In the genomic region with DNA sequence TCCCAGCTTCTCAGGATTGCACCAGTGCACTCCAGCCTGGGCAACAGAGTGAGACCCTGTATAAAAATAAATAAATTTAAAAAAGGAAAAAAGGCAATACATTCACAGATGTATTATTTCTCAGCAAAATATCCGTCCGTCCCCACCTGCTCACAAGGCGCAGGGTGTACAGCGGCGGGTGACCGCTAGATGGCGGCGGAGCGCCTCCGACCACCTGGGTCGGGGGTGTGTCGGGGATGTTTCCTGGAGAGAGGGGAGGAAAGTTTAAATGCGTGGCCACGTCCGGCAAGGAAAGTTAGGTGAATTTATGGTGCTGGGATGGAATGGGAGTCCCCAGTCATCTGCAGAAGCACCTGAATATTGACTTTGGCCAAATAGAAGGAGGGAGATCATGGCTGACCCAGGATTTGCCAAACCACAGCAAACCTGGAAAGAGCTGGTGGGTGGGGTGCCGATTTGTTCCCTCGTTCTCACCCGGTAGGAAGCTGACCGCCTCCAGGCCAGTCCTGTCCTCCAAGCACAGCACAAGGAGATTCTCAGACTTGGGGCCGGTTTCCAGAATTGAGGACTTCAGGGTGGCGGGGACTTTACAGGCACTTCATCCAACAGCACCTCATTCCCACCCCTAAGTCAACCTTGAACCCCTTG, we compare ENCODE assay signal across 8 cellular contexts.
DNase-seq lines count a peak whose midpoint lies in the region; ATAC-seq and TF ChIP-seq lines count a peak whose summit lies in the region.

No MANE protein-coding gene starts in this region.

- CTCF ChIA-PET in Panc1 (lab: Charles Lee) = interaction anchor here (0.6 to 1.1 kb wide), 4 partner anchors 9 to 338 kb away, joined by 3 to 6 read pairs (median 4); no protein-coding TSS in a partner anchor

- TF ChIP-seq CTCF in Panc1 (IDR thresholded peaks at IDR 0.05) = peak; percentile 99
- TF ChIP-seq CTCF in retinal pigment epithelial cell (conservative IDR thresholded peaks at IDR 0.05; ENCODE audit: low read depth, low read length) = peak; percentile 100

- H3K9ac ChIP-seq in BLaER1 treated with 17β-estradiol and CSF1 and Interleukin-3, amounts not matched to agents 10 nM and 100 nM = no peak overlapping the region

- no peak overlapping the region for H3K27ac ChIP-seq in BLaER1 treated with 17β-estradiol and CSF1 and Interleukin-3, amounts not matched to agents 10 nM and 100 nM
- H3K27ac ChIP-seq in Panc1 (ENCODE audit: low read length) = no peak overlapping the region

- intact Hi-C loops in Panc1 (cut with micrococcal nuclease; ENCODE audit: unreplicated experiment) = no loop called here
- intact Hi-C loops in head of caudate nucleus (cut with DNase I) = no loop called here

- peaks cover 0 to 4% (median 0%) of the 10 kb centered on the region in 11 experiments; a peak in 2 of 22 replicates for H4K20me1 ChIP-seq in BLaER1 treated with 17β-estradiol and CSF1 and Interleukin-3, amounts not matched to agents 10 nM and 100 nM

- POLR2A ChIA-PET in Panc1 (lab: Charles Lee) = interaction anchor here (0.6 kb wide), 1 partner anchor 64 kb away, joined by 6 read pairs; no protein-coding TSS in a partner anchor

- H3K4me1 ChIP-seq in BLaER1 treated with 17β-estradiol and CSF1 and Interleukin-3, amounts not matched to agents 10 nM and 100 nM = peaks cover 7 to 22% (median 13%) of the 10 kb centered on the region in 10 experiments
- 0 out of 2 replicates have a peak, but pooled peaks cover 3% of the 10 kb centered on the region for H3K4me1 ChIP-seq in Panc1 (ENCODE audit: control insufficient read depth, insufficient read depth, low read length)

- peak; percentile 78 for ATAC-seq in Panc1
- no peak for ATAC-seq in HG03378 (IDR thresholded peaks at IDR 0.05; ENCODE audit: unreplicated experiment)
- no peak for ATAC-seq in GM21619 (IDR thresholded peaks at IDR 0.05; ENCODE audit: unreplicated experiment)

- peak overlapping the region; percentile 27 to 64 (median 40); a peak in 17 of 22 replicates for H3K4me2 ChIP-seq in BLaER1 treated with 17β-estradiol and CSF1 and Interleukin-3, amounts not matched to agents 10 nM and 100 nM

- in situ Hi-C loops in Panc1 (cut with HindIII; ENCODE audit: low pct_unique_long_range_greater_than_20kb, low sequenced_read_pairs) = no loop called here

- no peaks in the 10 kb centered on the region for H3K36me3 ChIP-seq in BLaER1 treated with 17β-estradiol and CSF1 and Interleukin-3, amounts not matched to agents 10 nM and 100 nM
- no peaks in the 10 kb centered on the region for H3K36me3 ChIP-seq in Panc1 (ENCODE audit: control insufficient read depth, insufficient read depth, low read length)

- no peaks in the 10 kb centered on the region for H3K27me3 ChIP-seq in BLaER1 treated with 17β-estradiol and CSF1 and Interleukin-3, amounts not matched to agents 10 nM and 100 nM
- peaks cover 13% of the 10 kb centered on the region for H3K27me3 ChIP-seq in Panc1 (ENCODE audit: control insufficient read depth, insufficient read depth, low read length)

- H3K9me3 ChIP-seq in BLaER1 treated with 17β-estradiol and CSF1 and Interleukin-3, amounts not matched to agents 10 nM and 100 nM (replicated peaks in 1 of 11) = no peaks in the 10 kb centered on the region
- no peaks in the 10 kb centered on the region for H3K9me3 ChIP-seq in Panc1 (ENCODE audit: control insufficient read depth, insufficient read depth, low read depth, low read length)

- DNase-seq in H4 (ENCODE audit: low spot score) (peak; percentile 31), Panc1 (ENCODE audit: low read depth, low spot score) (peak; percentile 27), head of caudate nucleus (peak; percentile 14 to 82 (median 60)), retinal pigment epithelial cell (ENCODE audit: low read depth) (no peak)
- DNase-seq in activated effector memory CD4-positive, alpha-beta T cell treated with Interleukin-2 at 50 U/mL for 16 hours = peak; percentile 49

- no peak overlapping the region for H3K4me3 ChIP-seq in BLaER1 treated with 17β-estradiol and CSF1 and Interleukin-3, amounts not matched to agents 10 nM and 100 nM
- H3K4me3 ChIP-seq in Panc1 (ENCODE audit: low read depth in 2 of 2, low read length in 2 of 2) (no peak overlapping the region), retinal pigment epithelial cell (ENCODE audit: low read length) (no peak overlapping the region)

- no TSS peak for BruUV-seq in Panc1 (replicated peaks; lab: Mats Ljungman, UMichigan)
